In the genomic region with DNA sequence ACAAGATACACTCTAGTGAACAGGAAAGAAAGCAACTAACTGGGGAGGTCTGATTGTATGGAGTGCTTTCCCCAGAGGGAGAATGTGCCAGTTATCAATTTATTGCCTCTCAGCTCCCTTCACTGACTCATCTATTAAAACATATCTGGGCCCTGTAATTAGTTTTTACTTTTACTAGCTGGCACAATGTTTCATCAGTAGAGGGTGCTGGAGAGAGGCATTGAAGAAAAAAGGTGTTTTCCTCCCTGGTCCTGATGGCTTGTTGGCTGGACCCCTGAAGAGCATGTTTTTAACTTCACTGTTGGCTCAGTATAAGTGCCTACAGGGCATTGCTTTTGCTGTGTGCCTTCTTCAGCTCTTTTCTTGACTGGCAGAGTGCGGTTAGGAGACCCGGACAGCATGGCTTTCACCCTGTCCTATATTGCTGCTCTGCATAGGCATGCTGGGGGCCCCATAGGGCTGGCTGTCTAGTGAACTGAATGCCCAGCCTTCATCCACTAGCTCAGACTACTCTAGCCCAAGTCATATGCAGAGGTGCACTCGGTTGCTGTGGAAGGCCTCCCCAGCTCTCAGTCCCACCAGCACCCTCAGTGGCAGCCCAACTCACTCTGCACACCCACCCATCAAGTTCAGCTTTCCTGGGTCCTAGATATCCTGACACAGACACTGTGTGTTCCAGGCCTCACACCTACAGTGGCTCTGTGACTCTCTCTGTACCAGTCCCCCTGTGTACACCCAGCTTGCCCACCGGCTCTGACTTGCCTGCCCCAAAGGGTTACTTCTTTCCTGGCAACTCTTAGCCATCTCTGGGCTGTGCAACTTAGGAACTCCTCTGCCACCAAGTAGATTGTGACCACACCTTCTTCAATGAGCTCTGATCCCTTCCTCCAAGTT, we compare ENCODE assay signal across 8 cellular contexts.
DNase-seq lines count a peak whose midpoint lies in the region; ATAC-seq and TF ChIP-seq lines count a peak whose summit lies in the region.

No MANE protein-coding gene starts in this region.

- H3K27ac ChIP-seq in lower lobe of right lung = no peak overlapping the region

- H3K4me1 ChIP-seq in lower lobe of right lung = peaks cover 7% of the 10 kb centered on the region

- no peaks in the 10 kb centered on the region for H3K9me3 Mint-ChIP-seq in T-helper 2 cell treated with Interferon-gamma antibody and Interleukin-4, amounts not matched to agents 5 μg/mL and 100 μg/mL, for 36 hours

- H3K9me3 ChIP-seq in lower lobe of right lung = no peaks in the 10 kb centered on the region

- H3K36me3 Mint-ChIP-seq in T-helper 2 cell treated with Interferon-gamma antibody and Interleukin-4, amounts not matched to agents 5 μg/mL and 100 μg/mL, for 36 hours (ENCODE audit: low read depth) = peaks cover 7% of the 10 kb centered on the region

- intact Hi-C loops in lower lobe of right lung (cut with DNase I) = no loop called here

- peak; percentile 13 for DNase-seq in ELF-1 (ENCODE audit: low read depth, low spot score)
- DNase-seq in T-helper 2 cell treated with Interferon-gamma antibody and Interleukin-4, amounts not matched to agents 5 μg/mL and 100 μg/mL, for 36 hours (ENCODE audit: low spot score) = no peak
- no peak for DNase-seq in lower lobe of right lung
- DNase-seq in CD1c-positive myeloid dendritic cell (ENCODE audit: extremely low spot score) = no peak
- DNase-seq in NCI-H2227 (lab: John Stamatoyannopoulos, UW; ENCODE audit: unreplicated experiment) = no peak
- no peak for DNase-seq in NCI-H1092 (lab: John Stamatoyannopoulos, UW)

- H3K4me3 ChIP-seq in lower lobe of right lung = no peak overlapping the region

- no peaks in the 10 kb centered on the region for H3K27me3 Mint-ChIP-seq in T-helper 2 cell treated with Interferon-gamma antibody and Interleukin-4, amounts not matched to agents 5 μg/mL and 100 μg/mL, for 36 hours (ENCODE audit: low read depth)

- peak overlapping the region; percentile 66 for H3K27ac Mint-ChIP-seq in T-helper 2 cell treated with Interferon-gamma antibody and Interleukin-4, amounts not matched to agents 5 μg/mL and 100 μg/mL, for 36 hours

- no peaks in the 10 kb centered on the region for H3K27me3 ChIP-seq in lower lobe of right lung (ENCODE audit: low read depth)

- ATAC-seq in GM21723 (IDR thresholded peaks at IDR 0.05; ENCODE audit: unreplicated experiment) = peak; percentile 25
- peak; percentile 21 to 49 for ATAC-seq in lower lobe of right lung
- no peak for ATAC-seq in GM18870 (IDR thresholded peaks at IDR 0.05; ENCODE audit: unreplicated experiment)

- H3K4me1 Mint-ChIP-seq in T-helper 2 cell treated with Interferon-gamma antibody and Interleukin-4, amounts not matched to agents 5 μg/mL and 100 μg/mL, for 36 hours (ENCODE audit: low read depth) = peaks cover 25% of the 10 kb centered on the region

- no peak for TF ChIP-seq CTCF in lower lobe of right lung (IDR thresholded peaks at IDR 0.05)

- peaks cover 3% of the 10 kb centered on the region for H3K36me3 ChIP-seq in lower lobe of right lung

- H3K4me3 Mint-ChIP-seq in T-helper 2 cell treated with Interferon-gamma antibody and Interleukin-4, amounts not matched to agents 5 μg/mL and 100 μg/mL, for 36 hours = peak overlapping the region; percentile 0
